Comparison of ENCODE assay signal across 29 cellular contexts in the genomic region with DNA sequence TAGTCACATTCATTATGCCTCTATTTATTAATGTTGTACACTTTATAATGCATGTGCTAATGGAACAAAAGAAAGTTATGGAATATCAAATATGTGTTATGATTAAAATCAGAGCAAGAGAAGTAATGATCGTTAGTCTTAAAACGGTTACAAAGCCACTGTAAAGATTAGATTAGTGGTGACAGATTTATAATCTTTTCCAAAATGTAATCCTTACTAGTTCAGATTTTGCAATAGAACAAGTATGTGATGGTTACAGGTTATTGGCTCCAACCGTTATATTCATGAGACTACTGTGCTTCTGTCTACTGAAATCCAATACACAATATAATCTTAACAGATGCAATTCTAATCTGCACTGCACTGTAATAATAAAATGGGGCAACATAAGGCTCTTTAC.
"Had no signal": no experiment of that assay in that cellular context is flagged by ENCODE, and none has a peak within 500 bp of the region (broad histone marks: within the 10 kb centered on the region; RNA-seq: fewer than 3 reads in every experiment).

No MANE protein-coding gene starts in this region.

- H3K36me3 ChIP-seq: ascending aorta, breast epithelium, SJCRH30, WERI-Rb-1 had no signal

- H3K4me1 ChIP-seq: ascending aorta, breast epithelium, SJCRH30 had no signal

- DNase-seq: activated CD4-positive, alpha-beta memory T cell treated with anti-CD3 and anti-CD28 coated beads, Interleukin-2, amount 10 ng/mL, durations not matched to agents 7 days and 5 days; activated CD4-positive, alpha-beta T cell treated with anti-CD3 and anti-CD28 coated beads for 1 hour; activated CD4-positive, alpha-beta T cell treated with anti-CD3 and anti-CD28 coated beads for 48 hours; activated CD4-positive, CD25-positive, alpha-beta regulatory T cell; activated CD8-positive, alpha-beta memory T cell treated with anti-CD3 and anti-CD28 coated beads for 24 hours; activated CD8-positive, alpha-beta memory T cell treated with anti-CD3 and anti-CD28 coated beads, Interleukin-2, amount 10 ng/mL, durations not matched to agents 7 days and 5 days; activated CD8-positive, alpha-beta memory T cell treated with anti-CD3 and anti-CD28 coated beads, Interleukin-2, amount 50 U/mL, for 48 hours; activated effector memory CD4-positive, alpha-beta T cell treated with Interleukin-2 at 50 U/mL for 16 hours; activated naive CD4-positive, alpha-beta T cell; activated naive CD4-positive, alpha-beta T cell treated with anti-CD3 and anti-CD28 coated beads, Interleukin-2, amount 50 U/mL, for 16 hours; activated naive CD8-positive, alpha-beta T cell treated with anti-CD3 and anti-CD28 coated beads for 36 hours; activated T-cell treated with anti-CD3 and anti-CD28 coated beads, Interleukin-2, amount 50 U/mL, for 48 hours; amygdala; Karpas-422; NCI-H1105; NCI-H1417 treated with DMSO at 0.1 percent for 48 hours; NCI-H187 treated with DMSO at 0.1 percent for 48 hours; NCI-H2081; NCI-H345; NCI-H526 treated with DMSO at 0.1 percent for 48 hours; NCI-H774; SHP77; SJCRH30; T1000; WERI-Rb-1 had no signal

- H3K27ac ChIP-seq: ascending aorta, breast epithelium, SJCRH30, SK-N-MC, WERI-Rb-1 had no signal

- ATAC-seq: activated CD8-positive, alpha-beta memory T cell treated with anti-CD3 and anti-CD28 coated beads, Interleukin-2, amount 10 ng/mL, durations not matched to agents 7 days and 5 days; Panc1 had no signal

- H3K4me3 ChIP-seq: ascending aorta, breast epithelium, SJCRH30, SK-N-MC had no signal

- H3K9me3 ChIP-seq: ascending aorta, breast epithelium, SJCRH30 had no signal
